In genomic region chr1:2046225-2046917, GRCh38 we compare ENCODE assay signal across 9 cellular contexts. TPM values are rescaled to one million over a fixed set of nuclear protein-coding genes. Genes with fewer than 3 reads are reported as not detected.
DNase-seq lines count a peak whose midpoint lies in the region; ATAC-seq and TF ChIP-seq lines count a peak whose summit lies in the region.
"Had no signal": no experiment of that assay in that cellular context is flagged by ENCODE, and none has a peak within 500 bp of the region (broad histone marks: within the 10 kb centered on the region; RNA-seq: fewer than 3 reads in every experiment).

No MANE protein-coding gene starts in this region.

- no peaks in the 10 kb centered on the region for H3K9me3 Mint-ChIP-seq in Caco-2 (ENCODE audit: unreplicated experiment)

- no peak for ATAC-seq in IMR-90 (ENCODE audit: low read depth)
- ATAC-seq in T-helper 17 cell = no peak
- no peak for ATAC-seq in HG03108 (IDR thresholded peaks at IDR 0.05; ENCODE audit: unreplicated experiment)

- no peaks in the 10 kb centered on the region for H3K9me1 ChIP-seq in IMR-90 (ENCODE audit: insufficient read depth, low read length)

- H3K9ac ChIP-seq in IMR-90 (ENCODE audit: low read depth, low read length) (no peak overlapping the region), mesendoderm (ENCODE audit: low read length) (no peak overlapping the region)

- TF ChIP-seq CTCF in Caco-2 (IDR thresholded peaks at IDR 0.05; ENCODE audit: insufficient read depth in 1 of 2, low read depth in 1 of 2, low read length in 1 of 2, severe bottlenecking in 1 of 2, unreplicated experiment in 1 of 2) (peak; percentile 67 to 78), IMR-90 (conservative IDR thresholded peaks at IDR 0.05; ENCODE audit: low read depth, low read length) (peak; percentile 51)

- no peak overlapping the region for H2BK15ac ChIP-seq in IMR-90 (ENCODE audit: low read depth, low read length)
- H2BK15ac ChIP-seq in mesendoderm (replicated peaks; ENCODE audit: low read depth) = no peak overlapping the region

- no peak overlapping the region for H2AFZ ChIP-seq in IMR-90 (replicated peaks; ENCODE audit: low read length, poor library complexity)

- H2AK5ac ChIP-seq in IMR-90 (ENCODE audit: low read depth, low read length) = no peak overlapping the region
- H2AK5ac ChIP-seq in mesendoderm (ENCODE audit: low read length) = no peak overlapping the region

- H4K5ac ChIP-seq in IMR-90 (ENCODE audit: low read depth, low read length) (no peak overlapping the region), mesendoderm (ENCODE audit: low read length) (no peak overlapping the region)

- H3K9me3 ChIP-seq in Caco-2 (no peaks in the 10 kb centered on the region), IMR-90 (ENCODE audit: control insufficient read depth, insufficient read depth, low read length) (no peaks in the 10 kb centered on the region; the same call in 1 of the 2 replicates), T-helper 17 cell (ENCODE audit: control insufficient read depth, low read length, poor library complexity, severe bottlenecking) (no peaks in the 10 kb centered on the region)
- H3K9me3 ChIP-seq: thoracic aorta had no signal

- H3K36me3 ChIP-seq in Caco-2 (ENCODE audit: control insufficient read depth, insufficient read depth, low read length) = no peaks in the 10 kb centered on the region
- H3K36me3 ChIP-seq in IMR-90 (ENCODE audit: control insufficient read depth, insufficient read depth, low read length) = no peaks in the 10 kb centered on the region
- H3K36me3 ChIP-seq in mesendoderm (ENCODE audit: control insufficient read depth, insufficient read depth, low read length) = no peaks in the 10 kb centered on the region
- H3K36me3 ChIP-seq: thoracic aorta had no signal

- H3K27me3 Mint-ChIP-seq in Caco-2 (ENCODE audit: insufficient read depth, unreplicated experiment) = no peaks in the 10 kb centered on the region
- H3K27me3 Mint-ChIP-seq in T-helper 17 cell = peaks cover 6% of the 10 kb centered on the region

- POLR2A ChIA-PET in Caco-2 (lab: Charles Lee) = no interaction called here
- POLR2A ChIA-PET in IMR-90 (lab: Charles Lee; ENCODE audit: unreplicated experiment) = no interaction called here

- H3K18ac ChIP-seq in IMR-90 (ENCODE audit: low read depth, low read length) (no peak overlapping the region), mesendoderm (ENCODE audit: low read length) (no peak overlapping the region)

- BruUV-seq in Caco-2 (replicated peaks; lab: Mats Ljungman, UMichigan) = no TSS peak
- BruUV-seq in IMR-90 (replicated peaks; lab: Mats Ljungman, UMichigan) = no TSS peak

- H3K4me3 Mint-ChIP-seq in Caco-2 (ENCODE audit: unreplicated experiment) (no peak overlapping the region), T-helper 17 cell (no peak overlapping the region)

- intact Hi-C loops in Caco-2 (cut with micrococcal nuclease; ENCODE audit: unreplicated experiment) (loop anchor here (1.0 to 5.0 kb wide), 3 partner anchors 44 to 102 kb away; partner anchors contain the start of gene CFAP74), IMR-90 (cut with micrococcal nuclease) (loop anchor here (5.0 kb wide), 1 partner anchor 84 kb away; no protein-coding TSS in a partner anchor)

- TF ChIP-seq RAD21 in IMR-90 (IDR thresholded peaks at IDR 0.05; ENCODE audit: low read length) = peak; percentile 33

- no peak overlapping the region for H2BK120ac ChIP-seq in IMR-90 (ENCODE audit: low read depth, low read length)
- H2BK120ac ChIP-seq in mesendoderm (ENCODE audit: low read depth, low read length) = no peak overlapping the region

- no peak overlapping the region for H2AK9ac ChIP-seq in IMR-90 (replicated peaks; ENCODE audit: low read depth, low read length, poor library complexity)

- H4K20me1 ChIP-seq in IMR-90 (ENCODE audit: insufficient read depth, low read length) = no peaks in the 10 kb centered on the region; the same call in 1 of the 2 replicates

- H3K4me1 ChIP-seq in Caco-2 (peaks cover 29% of the 10 kb centered on the region), IMR-90 (ENCODE audit: control insufficient read depth, insufficient read depth, low read length) (peaks cover 2% of the 10 kb centered on the region; the same call in 1 of the 2 replicates), mesendoderm (ENCODE audit: control insufficient read depth, low read depth, low read length) (no peaks in the 10 kb centered on the region)

- H4K91ac ChIP-seq in IMR-90 (ENCODE audit: insufficient read depth, low read depth, low read length) = no peak overlapping the region

- H3K27ac Mint-ChIP-seq in Caco-2 (ENCODE audit: unreplicated experiment) (no peak overlapping the region), T-helper 17 cell (peak overlapping the region; percentile 9)

- H3K4me2 ChIP-seq in IMR-90 (ENCODE audit: low read depth, low read length) (no peak overlapping the region), mesendoderm (ENCODE audit: low read length) (no peak overlapping the region)

- H3K79me1 ChIP-seq in IMR-90 (ENCODE audit: low read depth in 1 of 2, low read length in 2 of 2) (no peaks in the 10 kb centered on the region), mesendoderm (ENCODE audit: low read length) (no peaks in the 10 kb centered on the region)

- H4K8ac ChIP-seq in IMR-90 (ENCODE audit: low read depth in 2 of 2, low read length in 2 of 2) (no peak overlapping the region), mesendoderm (ENCODE audit: low read depth, low read length) (no peak overlapping the region)

- H3K27me3 ChIP-seq in Caco-2 (replicated peaks; ENCODE audit: control insufficient read depth, insufficient read depth, low read length) (no peaks in the 10 kb centered on the region), IMR-90 (ENCODE audit: control insufficient read depth, insufficient read depth, low read length) (peaks cover 51% of the 10 kb centered on the region), mesendoderm (ENCODE audit: insufficient read depth, low read length, poor library complexity) (no peaks in the 10 kb centered on the region)

- in situ Hi-C loops in IMR-90 (cut with MboI; ENCODE audit: low sequenced_read_pairs) = loop anchor here (10.0 kb wide), 1 partner anchor 92 kb away; no protein-coding TSS in a partner anchor

- H3K79me2 ChIP-seq in mesendoderm (ENCODE audit: control insufficient read depth, insufficient read depth, low read length) = no peaks in the 10 kb centered on the region

- no peak overlapping the region for H2BK5ac ChIP-seq in IMR-90 (ENCODE audit: low read depth, low read length, poor library complexity, severe bottlenecking)
- H2BK5ac ChIP-seq in mesendoderm (ENCODE audit: low read length) = no peak overlapping the region

- no peak overlapping the region for H3K14ac ChIP-seq in IMR-90 (replicated peaks; ENCODE audit: low read depth, low read length)

- H3K23ac ChIP-seq in IMR-90 (ENCODE audit: low read depth, low read length) = no peak overlapping the region
- H3K23ac ChIP-seq in mesendoderm (ENCODE audit: low read length) = no peak overlapping the region

- H3K36me3 Mint-ChIP-seq in Caco-2 (ENCODE audit: insufficient read depth, unreplicated experiment) = peaks cover 13% of the 10 kb centered on the region
- H3K36me3 Mint-ChIP-seq in T-helper 17 cell (ENCODE audit: low read depth) = peaks cover 2% of the 10 kb centered on the region

- 60% methylated on average over 2 of the region's 17 CpGs; no CpG with 5 or more reads in 1 of the 2 experiments for whole genome bisulfite sequencing in IMR-90 (ENCODE audit: extremely low coverage in 2 of 2, insufficient read length in 1 of 2), 2 experiments
- no CpG with 5 or more reads among the region's 17 CpGs for WGBS in mesendoderm (ENCODE audit: extremely low coverage, insufficient coverage, low lambda C conversion rate)

- H3K27ac ChIP-seq in IMR-90 (ENCODE audit: insufficient read depth, low read length) = no peak overlapping the region
- no peak overlapping the region for H3K27ac ChIP-seq in mesendoderm (ENCODE audit: low read depth, low read length)
- H3K27ac ChIP-seq: thoracic aorta had no signal

- DNase-seq in Caco-2 (peak; percentile 83 to 88), IMR-90 (no peak), T-helper 17 cell (no peak), dermis blood vessel endothelial cell (peak; percentile 68), mesendoderm (peak; percentile 83), COLO829 (ENCODE audit: low spot score) (no peak), AG08395 (ENCODE audit: low spot score) (no peak)

- H3K4ac ChIP-seq in IMR-90 (ENCODE audit: low read depth, low read length) (no peak overlapping the region), mesendoderm (ENCODE audit: low read depth, low read length) (no peak overlapping the region)

- no peak for TF ChIP-seq POLR2A in IMR-90 (IDR thresholded peaks at IDR 0.05; ENCODE audit: low read depth, low read length)

- no peak overlapping the region for H2BK20ac ChIP-seq in IMR-90 (ENCODE audit: low read depth, low read length)

- H3K56ac ChIP-seq in IMR-90 (ENCODE audit: extremely low read depth, insufficient read depth, low read length) = no peak overlapping the region
- no peak overlapping the region for H3K56ac ChIP-seq in mesendoderm (ENCODE audit: low read length)

- CTCF ChIA-PET in Caco-2 (lab: Charles Lee) (interaction anchor here (0.7 to 1.7 kb wide), 5 partner anchors 45 to 123 kb away, joined by 3 to 8 read pairs (median 5); no protein-coding TSS in a partner anchor), IMR-90 (lab: Yijun Ruan, JAX) (interaction anchor here (2.4 kb wide), 1 partner anchor 102 kb away, joined by 10 read pairs; no protein-coding TSS in a partner anchor)

- dilution Hi-C loops in IMR-90 (cut with HindIII; ENCODE audit: low sequenced_read_pairs, unreplicated experiment) = no loop called here

- H3K4me1 Mint-ChIP-seq in Caco-2 (ENCODE audit: low read depth, unreplicated experiment) (peaks cover 14% of the 10 kb centered on the region), T-helper 17 cell (peaks cover 25% of the 10 kb centered on the region)

- H3K4me3 ChIP-seq in Caco-2 (ENCODE audit: low read depth, low read length) (no peak overlapping the region), IMR-90 (ENCODE audit: insufficient read depth, low read depth, low read length) (no peak overlapping the region), mesendoderm (ENCODE audit: low read length) (no peak overlapping the region)
- H3K4me3 ChIP-seq: thoracic aorta had no signal

RNA-seq across cellular contexts. Expression of gene PRKCZ, which starts 3.8 kb away (rescaled TPM):
- total RNA-seq in Caco-2 (2022) (45.9 and 48.7 TPM in 2 replicates), IMR-90 (2012; rRNA removed) (2.0 and 2.8 TPM in 2 replicates), T-helper 17 cell (10 to 100 TPM; 26.0 to 33.5 TPM), dermis blood vessel endothelial cell (20.6 and 22.8 TPM in 2 replicates)
- polyA plus RNA-seq in IMR-90 (2012; rRNA removed) = 3.5 and 4.4 TPM in 2 replicates
- polyA plus RNA-seq in IMR-90 (2012; cell fraction: cytosol; rRNA removed) = 3.8 and 4.0 TPM in 2 replicates
- polyA plus RNA-seq in IMR-90 (2012; cell fraction: nucleus; rRNA removed; ENCODE audit: low replicate concordance) = 5.9 and 7.4 TPM in 2 replicates
- 19.4 TPM for polyA plus RNA-seq in mesendoderm (2013, experiment 1 of 2)
- 19.8 TPM for polyA plus RNA-seq in mesendoderm (2013, experiment 2 of 2)

RNA-seq across cellular contexts. Expression of gene GABRD, which starts 27.2 kb away (rescaled TPM):
- total RNA-seq in Caco-2 (2022) (0.16 and 0.34 TPM in 2 replicates), IMR-90 (2012; rRNA removed) (not detected in 2 replicates), T-helper 17 cell (under 1 TPM in 1 of 2 donors, not detected in 1; 0.17 TPM), dermis blood vessel endothelial cell (0.33 and 0.51 TPM in 2 replicates)
- polyA plus RNA-seq in IMR-90 (2012; rRNA removed) = not detected in 2 replicates
- not detected in 2 replicates for polyA plus RNA-seq in IMR-90 (2012; cell fraction: cytosol; rRNA removed)
- not detected in 2 replicates for polyA plus RNA-seq in IMR-90 (2012; cell fraction: nucleus; rRNA removed; ENCODE audit: low replicate concordance)
- 0.07 TPM for polyA plus RNA-seq in mesendoderm (2013, experiment 1 of 2)
- 0.13 TPM for polyA plus RNA-seq in mesendoderm (2013, experiment 2 of 2)
- total RNA-seq: thoracic aorta had no signal

RNA-seq across cellular contexts. Expression of gene CFAP74, which starts 42.8 kb away (rescaled TPM):
- total RNA-seq in Caco-2 (2022) (not detected in 2 replicates), IMR-90 (2012; rRNA removed) (not detected in 2 replicates), T-helper 17 cell (not detected), dermis blood vessel endothelial cell (not detected in 2 replicates)
- not detected in 2 replicates for polyA plus RNA-seq in IMR-90 (2012; rRNA removed)
- polyA plus RNA-seq in IMR-90 (2012; cell fraction: cytosol; rRNA removed) = not detected in 2 replicates
- polyA plus RNA-seq in IMR-90 (2012; cell fraction: nucleus; rRNA removed; ENCODE audit: low replicate concordance) = 0.02 TPM in 1 of 2 replicates, not detected in the other
- 0.03 TPM for polyA plus RNA-seq in mesendoderm (2013, experiment 1 of 2)
- 0.06 TPM for polyA plus RNA-seq in mesendoderm (2013, experiment 2 of 2)
- total RNA-seq: thoracic aorta had no signal

Comparison
In these comparisons a context has a peak if more than half of its experiments do, and no peak if none do; other contexts are left out.
1. DNase-seq: peak in Caco-2 (2 of 2), dermis blood vessel endothelial cell (single experiment) and mesendoderm (single experiment); none in IMR-90 (single experiment), T-helper 17 cell (0 of 3), COLO829 (single experiment) and AG08395 (single experiment).